17 cellular contexts compared by ENCODE assay signal in genomic region chr21:43663033-43663432, GRCh38. TPM values are rescaled to one million over a fixed set of nuclear protein-coding genes. Genes with fewer than 3 reads are reported as not detected.
DNase-seq lines count a peak whose midpoint lies in the region; ATAC-seq and TF ChIP-seq lines count a peak whose summit lies in the region.
"Had no signal": no experiment of that assay in that cellular context is flagged by ENCODE, and none has a peak within 500 bp of the region (broad histone marks: within the 10 kb centered on the region; RNA-seq: fewer than 3 reads in every experiment).

No MANE protein-coding gene starts in this region.

- CTCF ChIA-PET in activated CD4-positive, alpha-beta T cell treated with anti-CD3 and anti-CD28 coated beads for 36 hours (lab: Charles Lee), result interaction anchor here (1.1 to 1.5 kb wide), 2 partner anchors 17 to 22 kb away, joined by 3 to 5 read pairs; no protein-coding TSS in a partner anchor
- CTCF ChIA-PET in activated CD8-positive, alpha-beta T cell treated with anti-CD3 and anti-CD28 coated beads for 36 hours (lab: Charles Lee), result no interaction called here

- no peak overlapping the region for H3K4me3 Mint-ChIP-seq in activated CD4-positive, alpha-beta T cell treated with anti-CD3 and anti-CD28 coated beads for 36 hours
- H3K4me3 Mint-ChIP-seq in activated naive CD8-positive, alpha-beta T cell, result peak overlapping the region; percentile 17
- H3K4me3 Mint-ChIP-seq in activated naive CD8-positive, alpha-beta T cell treated with anti-CD3 and anti-CD28 coated beads, Interleukin-2, amount 50 U/mL, for 24 hours, result no peak overlapping the region
- H3K4me3 Mint-ChIP-seq in activated CD8-positive, alpha-beta T cell treated with anti-CD3 and anti-CD28 coated beads for 36 hours, result no peak overlapping the region
- H3K4me3 Mint-ChIP-seq in effector memory CD8-positive, alpha-beta T cell, result no peak overlapping the region

- H3K9me3 Mint-ChIP-seq in activated CD4-positive, alpha-beta T cell treated with anti-CD3 and anti-CD28 coated beads for 36 hours (ENCODE audit: low read depth), result no peaks in the 10 kb centered on the region
- no peaks in the 10 kb centered on the region for H3K9me3 Mint-ChIP-seq in activated naive CD8-positive, alpha-beta T cell (ENCODE audit: low read depth)
- H3K9me3 Mint-ChIP-seq in activated naive CD8-positive, alpha-beta T cell treated with anti-CD3 and anti-CD28 coated beads, Interleukin-2, amount 50 U/mL, for 24 hours, result no peaks in the 10 kb centered on the region
- H3K9me3 Mint-ChIP-seq in activated CD8-positive, alpha-beta T cell treated with anti-CD3 and anti-CD28 coated beads for 36 hours, result no peaks in the 10 kb centered on the region
- peaks cover 2 to 7% of the 10 kb centered on the region in 2 donors for H3K9me3 Mint-ChIP-seq in effector memory CD8-positive, alpha-beta T cell

- H3K27ac Mint-ChIP-seq in activated CD4-positive, alpha-beta T cell treated with anti-CD3 and anti-CD28 coated beads for 36 hours, result peak overlapping the region; percentile 81
- H3K27ac Mint-ChIP-seq in activated naive CD8-positive, alpha-beta T cell, result peak overlapping the region; percentile 61
- no peak overlapping the region for H3K27ac Mint-ChIP-seq in activated naive CD8-positive, alpha-beta T cell treated with anti-CD3 and anti-CD28 coated beads, Interleukin-2, amount 50 U/mL, for 24 hours
- H3K27ac Mint-ChIP-seq in activated CD8-positive, alpha-beta T cell treated with anti-CD3 and anti-CD28 coated beads for 36 hours, result peak overlapping the region; percentile 78
- peak overlapping the region; percentile 71 to 72 for H3K27ac Mint-ChIP-seq in effector memory CD8-positive, alpha-beta T cell

- DNase-seq in activated CD4-positive, alpha-beta T cell treated with anti-CD3 and anti-CD28 coated beads for 36 hours, result no peak
- DNase-seq in activated CD4-positive, alpha-beta T cell treated with anti-CD3 and anti-CD28 coated beads, Interleukin-2, amount 50 U/mL, for 48 hours, result no peak
- DNase-seq in activated naive CD8-positive, alpha-beta T cell treated with anti-CD3 and anti-CD28 coated beads, Interleukin-2, amount 50 U/mL, for 24 hours, result no peak
- DNase-seq in activated CD8-positive, alpha-beta T cell treated with anti-CD3 and anti-CD28 coated beads for 36 hours, result no peak
- DNase-seq in effector memory CD8-positive, alpha-beta T cell, result no peak
- DNase-seq in GOT3 (lab: John Stamatoyannopoulos, UW) (no peak), UCSD-AML1 (lab: John Stamatoyannopoulos, UW; ENCODE audit: unreplicated experiment) (no peak)
- DNase-seq: BE2C; DMS 273 treated with DMSO at 0.1 percent for 48 hours; GDM1; KG1; NCI-H1436; NCI-H2029 treated with DMSO at 0.1 percent for 48 hours; NCI-H2171 treated with DMSO at 0.1 percent for 48 hours; NCI-H446 treated with DMSO at 0.1 percent for 48 hours; NK-92 treated with Interleukin-12 subunit alpha and Interleukin-12 subunit beta, amount 100 ng/mL, for 24 hours had no signal

- intact Hi-C loops in activated CD4-positive, alpha-beta T cell treated with anti-CD3 and anti-CD28 coated beads for 36 hours (cut with DNase I, micrococcal nuclease), result loop anchor here in 1 of 2 experiments (5.0 kb wide), 1 partner anchor 64 kb away; no protein-coding TSS in a partner anchor
- intact Hi-C loops in activated CD8-positive, alpha-beta T cell treated with anti-CD3 and anti-CD28 coated beads for 36 hours (cut with micrococcal nuclease), result no loop called here

- ATAC-seq in activated CD4-positive, alpha-beta T cell treated with anti-CD3 and anti-CD28 coated beads for 36 hours, result no peak
- no peak for ATAC-seq in activated naive CD8-positive, alpha-beta T cell treated with anti-CD3 and anti-CD28 coated beads, Interleukin-2, amount 50 U/mL, for 24 hours
- no peak for ATAC-seq in activated CD8-positive, alpha-beta T cell treated with anti-CD3 and anti-CD28 coated beads for 36 hours
- ATAC-seq in effector memory CD8-positive, alpha-beta T cell (replicated peaks), result no peak

- POLR2A ChIA-PET in activated CD4-positive, alpha-beta T cell treated with anti-CD3 and anti-CD28 coated beads for 36 hours (lab: Charles Lee), result no interaction called here
- POLR2A ChIA-PET in activated CD8-positive, alpha-beta T cell treated with anti-CD3 and anti-CD28 coated beads for 36 hours (lab: Charles Lee), result no interaction called here

- no peaks in the 10 kb centered on the region for H3K27me3 Mint-ChIP-seq in activated CD4-positive, alpha-beta T cell treated with anti-CD3 and anti-CD28 coated beads for 36 hours
- no peaks in the 10 kb centered on the region for H3K27me3 Mint-ChIP-seq in activated naive CD8-positive, alpha-beta T cell
- no peaks in the 10 kb centered on the region for H3K27me3 Mint-ChIP-seq in activated naive CD8-positive, alpha-beta T cell treated with anti-CD3 and anti-CD28 coated beads, Interleukin-2, amount 50 U/mL, for 24 hours
- no peaks in the 10 kb centered on the region for H3K27me3 Mint-ChIP-seq in activated CD8-positive, alpha-beta T cell treated with anti-CD3 and anti-CD28 coated beads for 36 hours
- H3K27me3 Mint-ChIP-seq in effector memory CD8-positive, alpha-beta T cell, result no peaks in the 10 kb centered on the region

- peaks cover 58% of the 10 kb centered on the region for H3K4me1 Mint-ChIP-seq in activated CD4-positive, alpha-beta T cell treated with anti-CD3 and anti-CD28 coated beads for 36 hours
- H3K4me1 Mint-ChIP-seq in activated naive CD8-positive, alpha-beta T cell (ENCODE audit: low read depth), result peaks cover 63% of the 10 kb centered on the region
- peaks cover 71% of the 10 kb centered on the region for H3K4me1 Mint-ChIP-seq in activated naive CD8-positive, alpha-beta T cell treated with anti-CD3 and anti-CD28 coated beads, Interleukin-2, amount 50 U/mL, for 24 hours
- H3K4me1 Mint-ChIP-seq in activated CD8-positive, alpha-beta T cell treated with anti-CD3 and anti-CD28 coated beads for 36 hours (ENCODE audit: low read depth), result peaks cover 68% of the 10 kb centered on the region
- peaks cover 37 to 41% of the 10 kb centered on the region in 2 donors for H3K4me1 Mint-ChIP-seq in effector memory CD8-positive, alpha-beta T cell (ENCODE audit: low read depth in 2 of 2)

- no peak for TF ChIP-seq CTCF in activated CD8-positive, alpha-beta T cell treated with anti-CD3 and anti-CD28 coated beads for 36 hours (IDR thresholded peaks at IDR 0.05)

- H3K36me3 Mint-ChIP-seq in activated CD4-positive, alpha-beta T cell treated with anti-CD3 and anti-CD28 coated beads for 36 hours (ENCODE audit: low read depth), result peaks cover 66% of the 10 kb centered on the region
- peaks cover 16% of the 10 kb centered on the region for H3K36me3 Mint-ChIP-seq in activated naive CD8-positive, alpha-beta T cell
- peaks cover 68% of the 10 kb centered on the region for H3K36me3 Mint-ChIP-seq in activated naive CD8-positive, alpha-beta T cell treated with anti-CD3 and anti-CD28 coated beads, Interleukin-2, amount 50 U/mL, for 24 hours (ENCODE audit: low read depth)
- peaks cover 67% of the 10 kb centered on the region for H3K36me3 Mint-ChIP-seq in activated CD8-positive, alpha-beta T cell treated with anti-CD3 and anti-CD28 coated beads for 36 hours (ENCODE audit: low read depth)
- H3K36me3 Mint-ChIP-seq in effector memory CD8-positive, alpha-beta T cell (ENCODE audit: insufficient read depth), result peaks cover 34% of the 10 kb centered on the region

RNA-seq across cellular contexts. Expression of gene RRP1B, which starts 3.7 kb away (rescaled TPM):
- total RNA-seq in activated CD4-positive, alpha-beta T cell treated with anti-CD3 and anti-CD28 coated beads for 36 hours, result 10 to 100 TPM; 64.0 to 66.7 TPM
- 10 to 100 TPM; 76.7 to 78.5 TPM for total RNA-seq in activated CD8-positive, alpha-beta T cell treated with anti-CD3 and anti-CD28 coated beads for 36 hours

RNA-seq across cellular contexts. Expression of gene HSF2BP, which starts 3.7 kb away (rescaled TPM):
- total RNA-seq in activated CD4-positive, alpha-beta T cell treated with anti-CD3 and anti-CD28 coated beads for 36 hours, result 1 to 10 TPM; 1.5 to 1.6 TPM
- 1 to 10 TPM; 1.5 TPM for total RNA-seq in activated CD8-positive, alpha-beta T cell treated with anti-CD3 and anti-CD28 coated beads for 36 hours

RNA-seq across cellular contexts. Expression of gene PDXK, which starts 55.9 kb away (rescaled TPM):
- 100 to 1,000 TPM in 1 of 2 experiments, 10 to 100 TPM in 1; 96.9 to 117 TPM for total RNA-seq in activated CD4-positive, alpha-beta T cell treated with anti-CD3 and anti-CD28 coated beads for 36 hours
- 100 to 1,000 TPM; 118 to 122 TPM for total RNA-seq in activated CD8-positive, alpha-beta T cell treated with anti-CD3 and anti-CD28 coated beads for 36 hours
